ENCODE assay signal across 8 cellular contexts in the genomic region with DNA sequence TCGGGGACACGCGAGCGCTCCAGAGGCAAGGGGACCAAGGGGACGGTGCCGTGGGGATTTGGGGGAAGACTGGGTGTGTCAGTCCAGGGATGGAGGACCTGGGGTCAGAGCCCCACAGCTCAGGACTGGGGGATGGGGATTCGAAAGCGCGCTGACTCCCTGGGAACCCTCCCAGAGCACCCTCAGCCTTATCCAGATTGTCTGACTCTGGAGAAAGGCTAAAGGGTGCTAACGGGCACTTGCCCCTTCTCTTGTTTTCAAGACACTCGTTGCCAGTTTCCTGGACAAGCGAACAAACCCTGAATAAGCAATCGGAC. TPM values are rescaled to one million over a fixed set of nuclear protein-coding genes. Genes with fewer than 3 reads are reported as not detected.
A peak's percentile ranks its signal among the peaks of the same experiment; 100 is the strongest.
DNase-seq lines count a peak whose midpoint lies in the region; ATAC-seq and TF ChIP-seq lines count a peak whose summit lies in the region.

No MANE protein-coding gene starts in this region.

- H3K27ac Mint-ChIP-seq in naive thymus-derived CD8-positive, alpha-beta T cell: peak overlapping the region; percentile 93 to 99 (median 98)

- H3K36me3 Mint-ChIP-seq in naive thymus-derived CD8-positive, alpha-beta T cell: peaks cover 0 to 6% (median 0%) of the 10 kb centered on the region in 3 donors

- DNase-seq in BJ (ENCODE audit: low read depth) (no peak), LNCaP clone FGC (ENCODE audit: low read depth) (no peak), coronary artery (ENCODE audit: low spot score) (no peak), adrenal gland (no peak)
- no peak for DNase-seq in naive thymus-derived CD8-positive, alpha-beta T cell
- no peak for DNase-seq in activated CD8-positive, alpha-beta memory T cell treated with anti-CD3 and anti-CD28 coated beads for 24 hours

- POLR2A ChIA-PET in BJ (lab: Charles Lee): no interaction called here
- POLR2A ChIA-PET in naive thymus-derived CD8-positive, alpha-beta T cell (lab: Charles Lee): interaction anchor here (0.6 to 6.6 kb wide), 12 partner anchors 9 to 1813 kb away, joined by 3 to 121 read pairs (median 4); no protein-coding TSS in a partner anchor

- no peaks in the 10 kb centered on the region for H3K9me3 Mint-ChIP-seq in naive thymus-derived CD8-positive, alpha-beta T cell

- H3K27me3 Mint-ChIP-seq in naive thymus-derived CD8-positive, alpha-beta T cell: no peaks in the 10 kb centered on the region

- H3K4me1 ChIP-seq in adrenal gland (replicated peaks in 1 of 2): peaks cover 0 to 3% of the 10 kb centered on the region in 2 donors

- H3K27ac ChIP-seq in coronary artery (peak overlapping the region; percentile 16 to 95), adrenal gland (peak overlapping the region in 2 of 5 donors; percentile 47 to 74)

- intact Hi-C loops in adrenal gland (cut with DNase I): no loop called here

- H3K27me3 ChIP-seq in BJ (ENCODE audit: control insufficient read depth, insufficient read depth, low read length) (no peaks in the 10 kb centered on the region), adrenal gland (peaks cover 16% of the 10 kb centered on the region)

- CTCF ChIA-PET in BJ (lab: Yijun Ruan, JAX): interaction anchor here (2.4 kb wide), 1 partner anchor 105 kb away, joined by 7 read pairs; no protein-coding TSS in a partner anchor

- 16 to 48% (median 29%) methylated on average over 3 to 13 of the region's 13 CpGs for WGBS in adrenal gland, 4 donors

- TF ChIP-seq CTCF in BJ (IDR thresholded peaks at IDR 0.05; ENCODE audit: insufficient read depth, low read depth, low read length) (no peak), LNCaP clone FGC (IDR thresholded peaks at IDR 0.05; ENCODE audit: control insufficient read depth, extremely low read depth, insufficient read depth) (no peak), coronary artery (IDR thresholded peaks at IDR 0.05) (no peak), adrenal gland (IDR thresholded peaks at IDR 0.05) (no peak)

- peak overlapping the region; percentile 96 to 100 (median 98) for H3K4me3 Mint-ChIP-seq in naive thymus-derived CD8-positive, alpha-beta T cell

- H3K4me1 Mint-ChIP-seq in naive thymus-derived CD8-positive, alpha-beta T cell: peaks cover 8 to 36% (median 29%) of the 10 kb centered on the region in 4 donors

- H3K36me3 ChIP-seq in BJ (ENCODE audit: control insufficient read depth, insufficient read depth, low read length) (no peaks in the 10 kb centered on the region), adrenal gland (replicated peaks in 1 of 2) (no peaks in the 10 kb centered on the region)

- TF ChIP-seq POLR2A in adrenal gland (IDR thresholded peaks at IDR 0.05): no peak

- ATAC-seq in GM19455 (IDR thresholded peaks at IDR 0.05; ENCODE audit: unreplicated experiment): peak; percentile 4
- ATAC-seq in naive thymus-derived CD8-positive, alpha-beta T cell: peak; percentile 4
- no peak for ATAC-seq in HG03159 (IDR thresholded peaks at IDR 0.05; ENCODE audit: unreplicated experiment)

- H3K4me3 ChIP-seq in BJ (ENCODE audit: low read depth, low read length) (peak overlapping the region; percentile 77), LNCaP clone FGC (ENCODE audit: low read depth, low read length) (peak overlapping the region; percentile 44), coronary artery (peak overlapping the region; percentile 89), adrenal gland (peak overlapping the region in 1 of 4 donors; percentile 74)

- H3K9me3 ChIP-seq in adrenal gland (replicated peaks in 1 of 3): no peaks in the 10 kb centered on the region

RNA-seq across cellular contexts. Expression of a gene that starts 1.1 kb away (rescaled TPM):
- polyA plus RNA-seq in BJ (2011; rRNA removed): 10.3 and 22.5 TPM in 2 replicates
- 12.7 and 18.1 TPM in 2 replicates for polyA minus RNA-seq in BJ (2011; rRNA and poly(A)+ RNA removed)
- 100 to 1,000 TPM; 110 to 116 TPM for total RNA-seq in naive thymus-derived CD8-positive, alpha-beta T cell
- polyA plus RNA-seq in naive thymus-derived CD8-positive, alpha-beta T cell: 10 to 100 TPM; 20.9 to 26.6 (median 24.1) TPM
- 10 to 100 TPM in 7 of 8 donors, 1 to 10 TPM in 1; 4.8 to 28.1 (median 12.5) TPM for total RNA-seq in adrenal gland
- 10 to 100 TPM in 2 of 3 donors, 1 to 10 TPM in 1; 7.8 to 18.3 (median 15.5) TPM for polyA plus RNA-seq in adrenal gland
